ENCODE assay signal across 23 cellular contexts in the genomic region with DNA sequence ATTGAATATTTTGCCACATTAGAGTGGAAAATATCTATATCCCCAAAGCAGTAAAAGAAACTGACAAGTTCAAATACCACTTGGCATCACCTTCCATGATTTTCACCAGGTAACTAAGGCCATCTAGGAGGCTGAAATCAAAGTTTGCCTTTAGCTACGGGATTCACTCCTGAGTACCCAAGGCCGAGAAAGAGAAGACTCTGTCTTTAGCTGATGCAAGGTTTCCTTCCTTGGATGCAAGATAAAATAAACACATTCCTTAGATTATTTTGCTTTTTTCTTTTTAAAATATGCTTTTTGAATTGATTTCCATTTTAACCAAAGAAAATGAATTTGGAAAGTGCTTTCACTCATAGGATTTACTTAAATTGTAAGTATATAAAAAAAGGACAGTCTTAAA.
"Had no signal": no experiment of that assay in that cellular context is flagged by ENCODE, and none has a peak within 500 bp of the region (broad histone marks: within the 10 kb centered on the region; RNA-seq: fewer than 3 reads in every experiment).

No MANE protein-coding gene starts in this region.

- DNase-seq: activated CD4-positive, alpha-beta T cell treated with anti-CD3 and anti-CD28 coated beads for 48 hours; activated CD4-positive, alpha-beta T cell treated with anti-CD3 and anti-CD28 coated beads, Interleukin-2, amount 50 U/mL, for 4 hours; activated CD4-positive, CD25-positive, alpha-beta regulatory T cell treated with anti-CD3 and anti-CD28 coated beads, Interleukin-2, amount 50 U/mL, for 72 hours; activated CD8-positive, alpha-beta memory T cell treated with anti-CD3 and anti-CD28 coated beads, Interleukin-2, amount 50 U/mL, for 48 hours; activated CD8-positive, alpha-beta T cell treated with anti-CD3 and anti-CD28 coated beads, Interleukin-2, amount 10 ng/mL, durations not matched to agents 7 days and 5 days; activated naive CD8-positive, alpha-beta T cell treated with anti-CD3 and anti-CD28 coated beads, Interleukin-2, amount 50 U/mL, for 24 hours; activated T-cell treated with anti-CD3 and anti-CD28 coated beads, Interleukin-2, amount 50 U/mL, for 1 hour; amygdala; NCI-H1105 treated with DMSO at 0.1 percent for 48 hours; NCI-H1436 treated with DMSO at 0.1 percent for 48 hours; NCI-H187; NCI-H2081; NCI-H446; NCI-H524; Peyer's patch; Right ventricle myocardium superior had no signal

- ATAC-seq: activated CD8-positive, alpha-beta T cell treated with anti-CD3 and anti-CD28 coated beads, Interleukin-2, amount 10 ng/mL, durations not matched to agents 7 days and 5 days; activated naive CD8-positive, alpha-beta T cell treated with anti-CD3 and anti-CD28 coated beads, Interleukin-2, amount 50 U/mL, for 24 hours; WTC11 had no signal

- H3K9me3 Mint-ChIP-seq: activated naive CD4-positive, alpha-beta T cell treated with anti-CD3 and anti-CD28 coated beads, Interleukin-2, amount 50 U/mL, for 24 hours; central memory CD8-positive, alpha-beta T cell; T-helper 1 cell treated with Interleukin-12 subunit alpha and Interleukin-12 subunit beta and Interleukin-4 antibody, amounts not matched to agents 30 μg/mL and 1 μg/mL, for 36 hours had no signal

- H3K27ac Mint-ChIP-seq: activated CD8-positive, alpha-beta T cell treated with anti-CD3 and anti-CD28 coated beads, Interleukin-2, amount 10 ng/mL, durations not matched to agents 7 days and 5 days; activated naive CD4-positive, alpha-beta T cell treated with anti-CD3 and anti-CD28 coated beads, Interleukin-2, amount 50 U/mL, for 24 hours; activated naive CD8-positive, alpha-beta T cell treated with anti-CD3 and anti-CD28 coated beads, Interleukin-2, amount 50 U/mL, for 24 hours; brain; T-helper 1 cell treated with Interleukin-12 subunit alpha and Interleukin-12 subunit beta and Interleukin-4 antibody, amounts not matched to agents 30 μg/mL and 1 μg/mL, for 36 hours; WTC11 had no signal

- H3K27me3 Mint-ChIP-seq: central memory CD8-positive, alpha-beta T cell had no signal

- H3K9me3 ChIP-seq: SJSA1 had no signal

- H3K36me3 Mint-ChIP-seq: activated naive CD4-positive, alpha-beta T cell treated with anti-CD3 and anti-CD28 coated beads, Interleukin-2, amount 50 U/mL, for 24 hours; brain had no signal

- H3K4me3 ChIP-seq: Peyer's patch, SJSA1 had no signal

- H3K27me3 ChIP-seq: Peyer's patch, SJSA1 had no signal

- H3K4me1 ChIP-seq: Peyer's patch, SJSA1 had no signal

- H3K27ac ChIP-seq: Peyer's patch, RWPE1, SJSA1 had no signal

- H3K4me3 Mint-ChIP-seq: activated CD8-positive, alpha-beta T cell treated with anti-CD3 and anti-CD28 coated beads, Interleukin-2, amount 10 ng/mL, durations not matched to agents 7 days and 5 days; activated naive CD4-positive, alpha-beta T cell treated with anti-CD3 and anti-CD28 coated beads, Interleukin-2, amount 50 U/mL, for 24 hours; activated naive CD8-positive, alpha-beta T cell treated with anti-CD3 and anti-CD28 coated beads, Interleukin-2, amount 50 U/mL, for 24 hours; brain; central memory CD8-positive, alpha-beta T cell; T-helper 1 cell treated with Interleukin-12 subunit alpha and Interleukin-12 subunit beta and Interleukin-4 antibody, amounts not matched to agents 30 μg/mL and 1 μg/mL, for 36 hours; WTC11 had no signal

- H3K36me3 ChIP-seq: Peyer's patch, SJSA1 had no signal

- H3K4me1 Mint-ChIP-seq: activated naive CD4-positive, alpha-beta T cell treated with anti-CD3 and anti-CD28 coated beads, Interleukin-2, amount 50 U/mL, for 24 hours; activated naive CD8-positive, alpha-beta T cell treated with anti-CD3 and anti-CD28 coated beads, Interleukin-2, amount 50 U/mL, for 24 hours; central memory CD8-positive, alpha-beta T cell had no signal
